In the genomic region with DNA sequence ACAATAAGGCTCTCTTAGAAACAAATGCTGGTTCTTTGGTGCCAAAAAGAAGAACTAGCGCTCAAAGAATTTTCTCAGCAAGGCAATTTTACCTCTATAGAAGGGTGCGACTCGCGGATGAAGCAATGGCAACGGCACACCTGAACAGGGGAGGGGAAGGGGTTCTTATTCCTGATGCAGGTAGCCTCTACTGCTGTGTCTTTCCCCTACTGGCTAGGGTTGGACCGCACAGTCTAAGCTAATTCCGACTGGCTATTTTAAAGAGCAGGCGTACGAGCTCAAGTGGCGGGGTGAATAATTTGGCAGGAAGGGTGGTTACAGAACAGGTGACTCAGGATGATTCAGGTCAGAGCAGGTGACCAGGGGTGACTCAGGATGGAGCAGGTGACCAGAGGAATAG, we compare ENCODE assay signal across 8 cellular contexts. TPM values are rescaled to one million over a fixed set of nuclear protein-coding genes. Genes with fewer than 3 reads are reported as not detected.
DNase-seq lines count a peak whose midpoint lies in the region; ATAC-seq and TF ChIP-seq lines count a peak whose summit lies in the region.
"Not testable (repeated sequence)": the region's sequence is repeated elsewhere in the genome, so short reads cannot be mapped to it uniquely, and the experiment has no call there.

No MANE protein-coding gene starts in this region.

- not testable (repeated sequence) for H3K27me3 Mint-ChIP-seq in H9 (ENCODE audit: low read depth); activated B cell treated with CpG ODN at 0.5 μM for 24 hours; activated naive CD4-positive, alpha-beta T cell treated with anti-CD3 and anti-CD28 coated beads, Interleukin-2, amount 50 U/mL, for 24 hours; endodermal cell (ENCODE audit: insufficient read depth); naive thymus-derived CD4-positive, alpha-beta T cell; stimulated activated memory B cell treated with anti-CD40 and anti-IgM and Interleukin-4, amounts not matched to agents 10 μg/mL and 1 μg/mL and 100 μg/mL, for 72 hours

- not testable (repeated sequence) for H2BK20ac ChIP-seq in H9 (ENCODE audit: low read depth, low read length, poor library complexity, severe bottlenecking)

- peak overlapping the region in 7 of 10 experiments; percentile 66 to 79 (median 71); a peak in 7 of 20 replicates for H3K4me3 ChIP-seq in BLaER1 treated with 17β-estradiol and CSF1 and Interleukin-3, amounts not matched to agents 10 nM and 100 nM
- peak overlapping the region; percentile 84 for H3K4me3 ChIP-seq in endodermal cell (ENCODE audit: low read length)
- H3K4me3 ChIP-seq in naive thymus-derived CD4-positive, alpha-beta T cell (ENCODE audit: low read length): not testable (repeated sequence)

- H4K20me1 ChIP-seq in BLaER1 treated with 17β-estradiol and CSF1 and Interleukin-3, amounts not matched to agents 10 nM and 100 nM; H9 (ENCODE audit: control insufficient read depth, insufficient read depth, insufficient read length): not testable (repeated sequence)

- H3K14ac ChIP-seq in H9 (ENCODE audit: insufficient read depth, low read length): not testable (repeated sequence)

- not testable (repeated sequence) for H3K4me3 Mint-ChIP-seq in H9, endodermal cell
- H3K4me3 Mint-ChIP-seq in activated B cell treated with CpG ODN at 0.5 μM for 24 hours: peak overlapping the region; percentile 21
- H3K4me3 Mint-ChIP-seq in activated naive CD4-positive, alpha-beta T cell treated with anti-CD3 and anti-CD28 coated beads, Interleukin-2, amount 50 U/mL, for 24 hours: peak overlapping the region; percentile 82
- peak overlapping the region; percentile 37 to 98 (median 74) for H3K4me3 Mint-ChIP-seq in naive thymus-derived CD4-positive, alpha-beta T cell
- H3K4me3 Mint-ChIP-seq in stimulated activated memory B cell treated with anti-CD40 and anti-IgM and Interleukin-4, amounts not matched to agents 10 μg/mL and 1 μg/mL and 100 μg/mL, for 72 hours: peak overlapping the region; percentile 65

- not testable (repeated sequence) for H2AFZ ChIP-seq in H9 (ENCODE audit: low read length)

- H2BK5ac ChIP-seq in H9 (ENCODE audit: insufficient read length, low read length): not testable (repeated sequence)

- H2AK5ac ChIP-seq in H9 (ENCODE audit: insufficient read length, low read length): not testable (repeated sequence)

- H3K4me1 Mint-ChIP-seq in H9, endodermal cell: not testable (repeated sequence)
- peaks cover 26% of the 10 kb centered on the region for H3K4me1 Mint-ChIP-seq in activated B cell treated with CpG ODN at 0.5 μM for 24 hours
- H3K4me1 Mint-ChIP-seq in activated naive CD4-positive, alpha-beta T cell treated with anti-CD3 and anti-CD28 coated beads, Interleukin-2, amount 50 U/mL, for 24 hours: peaks cover 19% of the 10 kb centered on the region
- peaks cover 10 to 31% (median 24%) of the 10 kb centered on the region in 7 donors for H3K4me1 Mint-ChIP-seq in naive thymus-derived CD4-positive, alpha-beta T cell
- peaks cover 18% of the 10 kb centered on the region for H3K4me1 Mint-ChIP-seq in stimulated activated memory B cell treated with anti-CD40 and anti-IgM and Interleukin-4, amounts not matched to agents 10 μg/mL and 1 μg/mL and 100 μg/mL, for 72 hours

- H3K27ac Mint-ChIP-seq in H9, endodermal cell: not testable (repeated sequence)
- peak overlapping the region; percentile 48 for H3K27ac Mint-ChIP-seq in activated B cell treated with CpG ODN at 0.5 μM for 24 hours
- H3K27ac Mint-ChIP-seq in activated naive CD4-positive, alpha-beta T cell treated with anti-CD3 and anti-CD28 coated beads, Interleukin-2, amount 50 U/mL, for 24 hours: peak overlapping the region; percentile 68
- H3K27ac Mint-ChIP-seq in naive thymus-derived CD4-positive, alpha-beta T cell: peak overlapping the region; percentile 38 to 100 (median 76)
- H3K27ac Mint-ChIP-seq in stimulated activated memory B cell treated with anti-CD40 and anti-IgM and Interleukin-4, amounts not matched to agents 10 μg/mL and 1 μg/mL and 100 μg/mL, for 72 hours: peak overlapping the region; percentile 97

- H3K4ac ChIP-seq in H9 (ENCODE audit: low read depth, low read length): not testable (repeated sequence)

- H2BK15ac ChIP-seq in H9 (ENCODE audit: low read depth, low read length): not testable (repeated sequence)

- H4K91ac ChIP-seq in H9 (ENCODE audit: insufficient read length, low read depth, low read length): not testable (repeated sequence)

- H3K23ac ChIP-seq in H9 (ENCODE audit: insufficient read length, low read depth, low read length): not testable (repeated sequence)

- TF ChIP-seq CTCF in H9 (conservative IDR thresholded peaks at IDR 0.05); activated B cell treated with CpG ODN at 0.5 μM for 24 hours (IDR thresholded peaks at IDR 0.05); endodermal cell (conservative IDR thresholded peaks at IDR 0.05): not testable (repeated sequence)

- not testable (repeated sequence) for H3K79me2 ChIP-seq in H9 (ENCODE audit: insufficient read depth, low read length)

- H3K18ac ChIP-seq in H9 (ENCODE audit: insufficient read length, low read depth, low read length): not testable (repeated sequence)

- not testable (repeated sequence) for H3T11ph ChIP-seq in H9 (ENCODE audit: low read length)

- H2BK12ac ChIP-seq in H9 (ENCODE audit: insufficient read length, low read depth, low read length): not testable (repeated sequence)

- not testable (repeated sequence) for H2BK120ac ChIP-seq in H9 (ENCODE audit: low read depth, low read length, poor library complexity, severe bottlenecking)

- not testable (repeated sequence) for H3K9ac ChIP-seq in BLaER1 treated with 17β-estradiol and CSF1 and Interleukin-3, amounts not matched to agents 10 nM and 100 nM; H9 (ENCODE audit: extremely low read depth, insufficient read length, low read length); endodermal cell (ENCODE audit: extremely low read depth, low read length, poor library complexity, severe bottlenecking)

- not testable (repeated sequence) for H3K4me2 ChIP-seq in BLaER1 treated with 17β-estradiol and CSF1 and Interleukin-3, amounts not matched to agents 10 nM and 100 nM; H9 (ENCODE audit: insufficient read depth, insufficient read length, low read length)

- peaks cover 41 to 54% (median 51%) of the 10 kb centered on the region in 11 experiments for H3K9me3 ChIP-seq in BLaER1 treated with 17β-estradiol and CSF1 and Interleukin-3, amounts not matched to agents 10 nM and 100 nM (replicated peaks in 1 of 11)
- not testable (repeated sequence) for H3K9me3 ChIP-seq in H9 (ENCODE audit: control insufficient read depth, low read depth, low read length); naive thymus-derived CD4-positive, alpha-beta T cell (ENCODE audit: control insufficient read depth in 2 of 3, low read length in 3 of 3)
- peaks cover 23% of the 10 kb centered on the region for H3K9me3 ChIP-seq in endodermal cell (ENCODE audit: control insufficient read depth, low read length)

- H3K9me3 Mint-ChIP-seq in H9: peaks cover 23 to 28% of the 10 kb centered on the region in 2 experiments
- not testable (repeated sequence) for H3K9me3 Mint-ChIP-seq in activated B cell treated with CpG ODN at 0.5 μM for 24 hours; activated naive CD4-positive, alpha-beta T cell treated with anti-CD3 and anti-CD28 coated beads, Interleukin-2, amount 50 U/mL, for 24 hours; stimulated activated memory B cell treated with anti-CD40 and anti-IgM and Interleukin-4, amounts not matched to agents 10 μg/mL and 1 μg/mL and 100 μg/mL, for 72 hours
- peaks cover 24% of the 10 kb centered on the region for H3K9me3 Mint-ChIP-seq in endodermal cell
- peaks cover 0 to 26% (median 8%) of the 10 kb centered on the region in 11 donors for H3K9me3 Mint-ChIP-seq in naive thymus-derived CD4-positive, alpha-beta T cell

- not testable (repeated sequence) for H3K27ac ChIP-seq in BLaER1 treated with 17β-estradiol and CSF1 and Interleukin-3, amounts not matched to agents 10 nM and 100 nM; H9 (ENCODE audit: insufficient read length, low read depth, low read length); endodermal cell (ENCODE audit: low read depth, low read length); naive thymus-derived CD4-positive, alpha-beta T cell (ENCODE audit: low read depth, low read length)

- H3K23me2 ChIP-seq in H9 (ENCODE audit: insufficient read length, low read depth, low read length, poor library complexity, severe bottlenecking): not testable (repeated sequence)

- H3K56ac ChIP-seq in H9 (ENCODE audit: insufficient read length, low read depth, low read length): not testable (repeated sequence)

- H3K36me3 Mint-ChIP-seq in H9 (ENCODE audit: insufficient read depth in 1 of 3, low read depth in 3 of 3) (peaks cover 17 to 28% (median 17%) of the 10 kb centered on the region in 3 experiments), activated B cell treated with CpG ODN at 0.5 μM for 24 hours (ENCODE audit: low read depth) (peaks cover 40% of the 10 kb centered on the region)
- peaks cover 19% of the 10 kb centered on the region for H3K36me3 Mint-ChIP-seq in activated naive CD4-positive, alpha-beta T cell treated with anti-CD3 and anti-CD28 coated beads, Interleukin-2, amount 50 U/mL, for 24 hours
- not testable (repeated sequence) for H3K36me3 Mint-ChIP-seq in endodermal cell (ENCODE audit: low read depth)
- H3K36me3 Mint-ChIP-seq in naive thymus-derived CD4-positive, alpha-beta T cell: peaks cover 10 to 37% (median 24%) of the 10 kb centered on the region in 5 donors
- peaks cover 40% of the 10 kb centered on the region for H3K36me3 Mint-ChIP-seq in stimulated activated memory B cell treated with anti-CD40 and anti-IgM and Interleukin-4, amounts not matched to agents 10 μg/mL and 1 μg/mL and 100 μg/mL, for 72 hours

- H3K36me3 ChIP-seq in BLaER1 treated with 17β-estradiol and CSF1 and Interleukin-3, amounts not matched to agents 10 nM and 100 nM: peaks cover 9 to 44% (median 19%) of the 10 kb centered on the region in 11 experiments; a peak in 21 of 22 replicates
- not testable (repeated sequence) for H3K36me3 ChIP-seq in endodermal cell (ENCODE audit: control insufficient read depth, insufficient read depth, low read length); naive thymus-derived CD4-positive, alpha-beta T cell (ENCODE audit: control insufficient read depth in 2 of 3, insufficient read depth in 3 of 3, low read length in 3 of 3)

- H3K27me3 ChIP-seq in BLaER1 treated with 17β-estradiol and CSF1 and Interleukin-3, amounts not matched to agents 10 nM and 100 nM; H9 (ENCODE audit: insufficient read depth, low read length); endodermal cell (ENCODE audit: control insufficient read depth, insufficient read depth, low read length, poor library complexity, severe bottlenecking); naive thymus-derived CD4-positive, alpha-beta T cell (ENCODE audit: control insufficient read depth in 2 of 2, insufficient read depth in 2 of 2, low read length in 2 of 2): not testable (repeated sequence)

- intact Hi-C loops in activated B cell treated with CpG ODN at 0.5 μM for 24 hours (cut with micrococcal nuclease): loop anchor here (5.0 to 10.0 kb wide), 5 partner anchors 606 to 1578 kb away; partner anchors contain the start of genes CFAP36, EML6 and PNPT1
- intact Hi-C loops in naive thymus-derived CD4-positive, alpha-beta T cell (cut with micrococcal nuclease): loop anchor here (5.0 to 10.0 kb wide), 5 partner anchors 329 to 1576 kb away; partner anchors contain the start of genes ASB3 (in 1 of the 2), CHAC2 (in 1 of the 2), ERLEC1 (in 1 of the 2) and PNPT1 (in 1 of the 2)

- ATAC-seq in activated B cell treated with CpG ODN at 0.5 μM for 24 hours (ENCODE audit: low read depth); naive thymus-derived CD4-positive, alpha-beta T cell; stimulated activated memory B cell treated with anti-CD40 and anti-IgM and Interleukin-4, amounts not matched to agents 10 μg/mL and 1 μg/mL and 100 μg/mL, for 72 hours: not testable (repeated sequence)

- POLR2A ChIA-PET in activated B cell treated with CpG ODN at 0.5 μM for 24 hours (lab: Charles Lee): interaction anchor here (0.9 to 3.2 kb wide), 9 partner anchors 14 to 1402 kb away, joined by 3 to 25 read pairs (median 5); partner anchors contain the start of genes ASB3, CHAC2, ERLEC1 and PSME4
- POLR2A ChIA-PET in naive thymus-derived CD4-positive, alpha-beta T cell (lab: Charles Lee): interaction anchor here (2.5 kb wide), 1 partner anchor 146 kb away, joined by 13 read pairs; the partner anchor contains the start of gene PSME4

- not testable (repeated sequence) for H4K5ac ChIP-seq in H9 (ENCODE audit: insufficient read length, low read depth, low read length)

- DNase-seq in H9 (peak; percentile 73), NCI-H82 (lab: John Stamatoyannopoulos, UW) (peak; percentile 9), endodermal cell (peak; percentile 70)
- DNase-seq in activated B cell treated with CpG ODN at 0.5 μM for 24 hours; naive thymus-derived CD4-positive, alpha-beta T cell: not testable (repeated sequence)

- H3K79me1 ChIP-seq in H9 (ENCODE audit: insufficient read depth, low read depth, low read length, poor library complexity, severe bottlenecking): not testable (repeated sequence)

- H4K8ac ChIP-seq in H9 (replicated peaks; ENCODE audit: insufficient read length, low read depth, low read length): not testable (repeated sequence)

- CTCF ChIA-PET in activated B cell treated with CpG ODN at 0.5 μM for 24 hours (lab: Charles Lee): interaction anchor here (2.1 kb wide), 1 partner anchor 10 kb away, joined by 17 read pairs; no protein-coding TSS in a partner anchor
- CTCF ChIA-PET in naive thymus-derived CD4-positive, alpha-beta T cell (lab: Charles Lee): interaction anchor here (0.6 kb wide), 1 partner anchor 10 kb away, joined by 3 read pairs; no protein-coding TSS in a partner anchor

- peaks cover 7 to 11% (median 9%) of the 10 kb centered on the region in 10 experiments; a peak in 15 of 20 replicates for H3K4me1 ChIP-seq in BLaER1 treated with 17β-estradiol and CSF1 and Interleukin-3, amounts not matched to agents 10 nM and 100 nM
- not testable (repeated sequence) for H3K4me1 ChIP-seq in H9 (ENCODE audit: insufficient read depth, low read length); endodermal cell (ENCODE audit: control insufficient read depth, insufficient read depth, low read length); naive thymus-derived CD4-positive, alpha-beta T cell (ENCODE audit: control insufficient read depth in 2 of 2, insufficient read depth in 2 of 2, low read length in 2 of 2)

- no CpG with 5 or more reads among the region's 10 CpGs for WGBS in H9 (ENCODE audit: extremely low coverage, insufficient read length, low lambda C conversion rate)
- WGBS in endodermal cell (ENCODE audit: insufficient coverage in 1 of 2, insufficient read length in 1 of 2), 2 experiments: 94 to 98% methylated on average over 9 to 10 of the region's 10 CpGs

RNA-seq across cellular contexts. Expression of gene ACYP2, which starts 1.2 kb away (rescaled TPM):
- total RNA-seq in H9 (2021) (3.2 and 3.3 TPM in 2 replicates), activated B cell treated with CpG ODN at 0.5 μM for 24 hours (14.9 and 15.9 TPM in 2 replicates), endodermal cell (1 to 10 TPM; 7.4 to 8.6 TPM)
- polyA plus RNA-seq in endodermal cell (2013, experiment 1 of 2): 15.8 TPM
- polyA plus RNA-seq in endodermal cell (2013, experiment 2 of 2): 16.5 TPM
- 10 to 100 TPM; 12.3 to 19.6 (median 15.6) TPM for total RNA-seq in naive thymus-derived CD4-positive, alpha-beta T cell
- polyA plus RNA-seq in naive thymus-derived CD4-positive, alpha-beta T cell: 10 to 100 TPM; 11.2 to 23.0 TPM
